Comparison of ENCODE assay signal across 1 cellular context in the genomic region with DNA sequence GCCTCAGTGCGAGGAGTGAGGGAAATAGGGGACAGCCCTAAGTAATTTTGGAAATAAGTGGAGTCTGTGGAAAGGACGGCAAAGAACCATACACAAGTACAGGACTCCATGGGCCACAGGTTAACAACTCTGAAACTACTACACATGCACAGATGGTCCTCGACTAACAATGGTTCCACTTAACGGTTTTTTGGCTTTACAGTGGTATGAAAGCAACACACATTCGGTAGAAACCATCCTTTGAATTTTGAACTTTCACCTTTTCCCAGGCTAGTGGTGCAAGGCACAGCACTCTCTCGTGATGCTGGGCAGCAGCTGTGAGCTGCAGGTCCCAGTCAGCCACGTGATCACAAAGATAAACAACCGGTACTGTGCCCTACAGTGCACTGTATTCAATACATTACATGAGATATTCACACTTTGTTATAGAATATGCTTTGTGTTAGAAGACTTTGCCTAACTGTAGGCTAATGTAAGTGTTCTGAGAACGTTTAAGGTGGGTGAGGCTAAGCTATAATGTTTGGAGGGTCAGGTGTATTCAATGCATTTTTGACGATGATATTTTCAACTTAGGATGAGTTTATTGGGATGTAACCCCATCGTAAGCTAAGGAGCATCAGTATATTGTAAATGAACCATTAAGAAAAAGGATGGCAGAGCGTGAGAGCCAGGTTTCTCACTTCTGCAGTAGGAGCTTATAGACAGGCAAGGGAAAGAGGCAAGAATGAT.
A peak's percentile ranks its signal among the peaks of the same experiment; 100 is the strongest.
TF ChIP-seq lines count a peak whose summit lies in the region.

No MANE protein-coding gene starts in this region.

TF ChIP-seq in HepG2, 621 proteins besides CTCF, POLR2A, EP300 and RAD21 (continued from another document and continues in another):
- TF ChIP-seq, protein P1, sequence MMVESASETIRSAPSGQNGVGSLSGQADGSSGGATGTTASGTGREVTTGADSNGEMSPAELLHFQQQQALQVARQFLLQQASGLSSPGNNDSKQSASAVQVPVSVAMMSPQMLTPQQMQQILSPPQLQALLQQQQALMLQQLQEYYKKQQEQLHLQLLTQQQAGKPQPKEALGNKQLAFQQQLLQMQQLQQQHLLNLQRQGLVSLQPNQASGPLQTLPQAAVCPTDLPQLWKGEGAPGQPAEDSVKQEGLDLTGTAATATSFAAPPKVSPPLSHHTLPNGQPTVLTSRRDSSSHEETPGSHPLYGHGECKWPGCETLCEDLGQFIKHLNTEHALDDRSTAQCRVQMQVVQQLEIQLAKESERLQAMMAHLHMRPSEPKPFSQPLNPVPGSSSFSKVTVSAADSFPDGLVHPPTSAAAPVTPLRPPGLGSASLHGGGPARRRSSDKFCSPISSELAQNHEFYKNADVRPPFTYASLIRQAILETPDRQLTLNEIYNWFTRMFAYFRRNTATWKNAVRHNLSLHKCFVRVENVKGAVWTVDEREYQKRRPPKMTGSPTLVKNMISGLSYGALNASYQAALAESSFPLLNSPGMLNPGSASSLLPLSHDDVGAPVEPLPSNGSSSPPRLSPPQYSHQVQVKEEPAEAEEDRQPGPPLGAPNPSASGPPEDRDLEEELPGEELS (CRISPR knock-in tag; IDR thresholded peaks at IDR 0.05), result peak; percentile 88
- TF ChIP-seq RFX1 (IDR thresholded peaks at IDR 0.05), result no peak
- peak; percentile 70; the same call in 1 of the 2 replicates for TF ChIP-seq TSC22D2 (CRISPR knock-in tag; IDR thresholded peaks at IDR 0.05; ENCODE audit: borderline replicate concordance)
- no peak for TF ChIP-seq THYN1 (CRISPR knock-in tag; IDR thresholded peaks at IDR 0.05; ENCODE audit: borderline replicate concordance, low read depth)
- TF ChIP-seq ZNF33B (CRISPR knock-in tag; IDR thresholded peaks at IDR 0.05), result peak; percentile 86; the same call in 1 of the 2 replicates
- TF ChIP-seq, protein P2, sequence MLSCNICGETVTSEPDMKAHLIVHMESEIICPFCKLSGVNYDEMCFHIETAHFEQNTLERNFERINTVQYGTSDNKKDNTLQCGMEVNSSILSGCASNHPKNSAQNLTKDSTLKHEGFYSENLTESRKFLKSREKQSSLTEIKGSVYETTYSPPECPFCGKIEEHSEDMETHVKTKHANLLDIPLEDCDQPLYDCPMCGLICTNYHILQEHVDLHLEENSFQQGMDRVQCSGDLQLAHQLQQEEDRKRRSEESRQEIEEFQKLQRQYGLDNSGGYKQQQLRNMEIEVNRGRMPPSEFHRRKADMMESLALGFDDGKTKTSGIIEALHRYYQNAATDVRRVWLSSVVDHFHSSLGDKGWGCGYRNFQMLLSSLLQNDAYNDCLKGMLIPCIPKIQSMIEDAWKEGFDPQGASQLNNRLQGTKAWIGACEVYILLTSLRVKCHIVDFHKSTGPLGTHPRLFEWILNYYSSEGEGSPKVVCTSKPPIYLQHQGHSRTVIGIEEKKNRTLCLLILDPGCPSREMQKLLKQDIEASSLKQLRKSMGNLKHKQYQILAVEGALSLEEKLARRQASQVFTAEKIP (CRISPR knock-in tag; IDR thresholded peaks at IDR 0.05; ENCODE audit: borderline replicate concordance), result no peak
- TF ChIP-seq MYPOP (CRISPR knock-in tag; IDR thresholded peaks at IDR 0.05), result peak; percentile 67; the same call in 1 of the 2 replicates
- TF ChIP-seq TIGD3 (CRISPR knock-in tag; IDR thresholded peaks at IDR 0.05; ENCODE audit: borderline replicate concordance), result no peak
- TF ChIP-seq SNAI1 (CRISPR knock-in tag; IDR thresholded peaks at IDR 0.05; ENCODE audit: borderline replicate concordance), result peak; percentile 35; the same call in 1 of the 2 replicates
- peak; percentile 46; the same call in 1 of the 2 replicates for TF ChIP-seq ZNF878 (CRISPR knock-in tag; IDR thresholded peaks at IDR 0.05)
- TF ChIP-seq, protein P3, sequence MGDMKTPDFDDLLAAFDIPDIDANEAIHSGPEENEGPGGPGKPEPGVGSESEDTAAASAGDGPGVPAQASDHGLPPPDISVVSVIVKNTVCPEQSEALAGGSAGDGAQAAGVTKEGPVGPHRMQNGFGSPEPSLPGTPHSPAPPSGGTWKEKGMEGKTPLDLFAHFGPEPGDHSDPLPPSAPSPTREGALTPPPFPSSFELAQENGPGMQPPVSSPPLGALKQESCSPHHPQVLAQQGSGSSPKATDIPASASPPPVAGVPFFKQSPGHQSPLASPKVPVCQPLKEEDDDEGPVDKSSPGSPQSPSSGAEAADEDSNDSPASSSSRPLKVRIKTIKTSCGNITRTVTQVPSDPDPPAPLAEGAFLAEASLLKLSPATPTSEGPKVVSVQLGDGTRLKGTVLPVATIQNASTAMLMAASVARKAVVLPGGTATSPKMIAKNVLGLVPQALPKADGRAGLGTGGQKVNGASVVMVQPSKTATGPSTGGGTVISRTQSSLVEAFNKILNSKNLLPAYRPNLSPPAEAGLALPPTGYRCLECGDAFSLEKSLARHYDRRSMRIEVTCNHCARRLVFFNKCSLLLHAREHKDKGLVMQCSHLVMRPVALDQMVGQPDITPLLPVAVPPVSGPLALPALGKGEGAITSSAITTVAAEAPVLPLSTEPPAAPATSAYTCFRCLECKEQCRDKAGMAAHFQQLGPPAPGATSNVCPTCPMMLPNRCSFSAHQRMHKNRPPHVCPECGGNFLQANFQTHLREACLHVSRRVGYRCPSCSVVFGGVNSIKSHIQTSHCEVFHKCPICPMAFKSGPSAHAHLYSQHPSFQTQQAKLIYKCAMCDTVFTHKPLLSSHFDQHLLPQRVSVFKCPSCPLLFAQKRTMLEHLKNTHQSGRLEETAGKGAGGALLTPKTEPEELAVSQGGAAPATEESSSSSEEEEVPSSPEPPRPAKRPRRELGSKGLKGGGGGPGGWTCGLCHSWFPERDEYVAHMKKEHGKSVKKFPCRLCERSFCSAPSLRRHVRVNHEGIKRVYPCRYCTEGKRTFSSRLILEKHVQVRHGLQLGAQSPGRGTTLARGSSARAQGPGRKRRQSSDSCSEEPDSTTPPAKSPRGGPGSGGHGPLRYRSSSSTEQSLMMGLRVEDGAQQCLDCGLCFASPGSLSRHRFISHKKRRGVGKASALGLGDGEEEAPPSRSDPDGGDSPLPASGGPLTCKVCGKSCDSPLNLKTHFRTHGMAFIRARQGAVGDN (CRISPR knock-in tag; IDR thresholded peaks at IDR 0.05), result peak; percentile 57; the same call in 1 of the 2 replicates
- peak; percentile 51; the same call in 1 of the 2 replicates for TF ChIP-seq KDM5B (CRISPR knock-in tag; IDR thresholded peaks at IDR 0.05; ENCODE audit: borderline replicate concordance)
- TF ChIP-seq SRSF4 (IDR thresholded peaks at IDR 0.05; ENCODE audit: low read depth, low read length, poor library complexity, severe bottlenecking), result no peak
- no peak for TF ChIP-seq MED13 (CRISPR knock-in tag; IDR thresholded peaks at IDR 0.05)
- no peak for TF ChIP-seq MTA3 (CRISPR knock-in tag; IDR thresholded peaks at IDR 0.05)
- no peak for TF ChIP-seq YY1 (IDR thresholded peaks at IDR 0.05; ENCODE audit: insufficient read depth, insufficient replicate concordance, low read depth, low read length)
- peak; percentile 86 for TF ChIP-seq ISL2 (CRISPR knock-in tag; IDR thresholded peaks at IDR 0.05)
- peak; percentile 63; the same call in 1 of the 2 replicates for TF ChIP-seq ZBTB7B (CRISPR knock-in tag; IDR thresholded peaks at IDR 0.05)
- TF ChIP-seq FOXO4 (CRISPR knock-in tag; conservative IDR thresholded peaks at IDR 0.05), result 0 out of 2 replicates have a peak, but pooled peaks have one; percentile 70
- TF ChIP-seq ZNF383 (CRISPR knock-in tag; IDR thresholded peaks at IDR 0.05; ENCODE audit: borderline replicate concordance), result no peak
- no peak for TF ChIP-seq ZNF253 (CRISPR knock-in tag; IDR thresholded peaks at IDR 0.05; ENCODE audit: borderline replicate concordance)
- TF ChIP-seq ZNF75D (CRISPR knock-in tag; IDR thresholded peaks at IDR 0.05; ENCODE audit: borderline replicate concordance), result no peak
- peak; percentile 98 for TF ChIP-seq SAP130 (CRISPR knock-in tag; IDR thresholded peaks at IDR 0.05; ENCODE audit: low read depth)
- TF ChIP-seq ZNF24 (IDR thresholded peaks at IDR 0.05), result no peak
- TF ChIP-seq ZNF782 (CRISPR knock-in tag; IDR thresholded peaks at IDR 0.05; ENCODE audit: borderline replicate concordance), result no peak
- no peak for TF ChIP-seq ZNF749 (CRISPR knock-in tag; IDR thresholded peaks at IDR 0.05; ENCODE audit: borderline replicate concordance)
- TF ChIP-seq, protein P4, sequence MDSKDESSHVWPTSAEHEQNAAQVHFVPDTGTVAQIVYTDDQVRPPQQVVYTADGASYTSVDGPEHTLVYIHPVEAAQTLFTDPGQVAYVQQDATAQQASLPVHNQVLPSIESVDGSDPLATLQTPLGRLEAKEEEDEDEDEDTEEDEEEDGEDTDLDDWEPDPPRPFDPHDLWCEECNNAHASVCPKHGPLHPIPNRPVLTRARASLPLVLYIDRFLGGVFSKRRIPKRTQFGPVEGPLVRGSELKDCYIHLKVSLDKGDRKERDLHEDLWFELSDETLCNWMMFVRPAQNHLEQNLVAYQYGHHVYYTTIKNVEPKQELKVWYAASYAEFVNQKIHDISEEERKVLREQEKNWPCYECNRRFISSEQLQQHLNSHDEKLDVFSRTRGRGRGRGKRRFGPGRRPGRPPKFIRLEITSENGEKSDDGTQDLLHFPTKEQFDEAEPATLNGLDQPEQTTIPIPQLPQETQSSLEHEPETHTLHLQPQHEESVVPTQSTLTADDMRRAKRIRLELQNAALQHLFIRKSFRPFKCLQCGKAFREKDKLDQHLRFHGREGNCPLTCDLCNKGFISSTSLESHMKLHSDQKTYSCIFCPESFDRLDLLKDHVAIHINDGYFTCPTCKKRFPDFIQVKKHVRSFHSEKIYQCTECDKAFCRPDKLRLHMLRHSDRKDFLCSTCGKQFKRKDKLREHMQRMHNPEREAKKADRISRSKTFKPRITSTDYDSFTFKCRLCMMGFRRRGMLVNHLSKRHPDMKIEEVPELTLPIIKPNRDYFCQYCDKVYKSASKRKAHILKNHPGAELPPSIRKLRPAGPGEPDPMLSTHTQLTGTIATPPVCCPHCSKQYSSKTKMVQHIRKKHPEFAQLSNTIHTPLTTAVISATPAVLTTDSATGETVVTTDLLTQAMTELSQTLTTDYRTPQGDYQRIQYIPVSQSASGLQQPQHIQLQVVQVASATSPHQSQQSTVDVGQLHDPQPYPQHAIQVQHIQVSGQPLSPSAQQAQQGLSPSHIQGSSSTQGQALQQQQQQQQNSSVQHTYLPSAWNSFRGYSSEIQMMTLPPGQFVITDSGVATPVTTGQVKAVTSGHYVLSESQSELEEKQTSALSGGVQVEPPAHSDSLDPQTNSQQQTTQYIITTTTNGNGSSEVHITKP (CRISPR knock-in tag; IDR thresholded peaks at IDR 0.05; ENCODE audit: low read depth), result peak; percentile 82; the same call in 1 of the 2 replicates
- no peak for TF ChIP-seq BRD4 (CRISPR knock-in tag; IDR thresholded peaks at IDR 0.05)
- peak; percentile 96 for TF ChIP-seq USF2 (IDR thresholded peaks at IDR 0.05; ENCODE audit: low read depth, low read length)
- TF ChIP-seq USF2 (CRISPR knock-in tag; IDR thresholded peaks at IDR 0.05; ENCODE audit: borderline replicate concordance), result peak; percentile 97; the same call in 1 of the 2 replicates
- TF ChIP-seq PBX3 (CRISPR knock-in tag; IDR thresholded peaks at IDR 0.05; ENCODE audit: borderline replicate concordance), result no peak
- TF ChIP-seq CEBPB (IDR thresholded peaks at IDR 0.05; ENCODE audit: borderline replicate concordance, low read depth, low read length), result peak; percentile 80
- 0 out of 2 replicates have a peak, but pooled peaks have one; percentile 28 for TF ChIP-seq DRAP1 (CRISPR knock-in tag; IDR thresholded peaks at IDR 0.05)
